ENCODE assay signal across 13 cellular contexts in the genomic region with DNA sequence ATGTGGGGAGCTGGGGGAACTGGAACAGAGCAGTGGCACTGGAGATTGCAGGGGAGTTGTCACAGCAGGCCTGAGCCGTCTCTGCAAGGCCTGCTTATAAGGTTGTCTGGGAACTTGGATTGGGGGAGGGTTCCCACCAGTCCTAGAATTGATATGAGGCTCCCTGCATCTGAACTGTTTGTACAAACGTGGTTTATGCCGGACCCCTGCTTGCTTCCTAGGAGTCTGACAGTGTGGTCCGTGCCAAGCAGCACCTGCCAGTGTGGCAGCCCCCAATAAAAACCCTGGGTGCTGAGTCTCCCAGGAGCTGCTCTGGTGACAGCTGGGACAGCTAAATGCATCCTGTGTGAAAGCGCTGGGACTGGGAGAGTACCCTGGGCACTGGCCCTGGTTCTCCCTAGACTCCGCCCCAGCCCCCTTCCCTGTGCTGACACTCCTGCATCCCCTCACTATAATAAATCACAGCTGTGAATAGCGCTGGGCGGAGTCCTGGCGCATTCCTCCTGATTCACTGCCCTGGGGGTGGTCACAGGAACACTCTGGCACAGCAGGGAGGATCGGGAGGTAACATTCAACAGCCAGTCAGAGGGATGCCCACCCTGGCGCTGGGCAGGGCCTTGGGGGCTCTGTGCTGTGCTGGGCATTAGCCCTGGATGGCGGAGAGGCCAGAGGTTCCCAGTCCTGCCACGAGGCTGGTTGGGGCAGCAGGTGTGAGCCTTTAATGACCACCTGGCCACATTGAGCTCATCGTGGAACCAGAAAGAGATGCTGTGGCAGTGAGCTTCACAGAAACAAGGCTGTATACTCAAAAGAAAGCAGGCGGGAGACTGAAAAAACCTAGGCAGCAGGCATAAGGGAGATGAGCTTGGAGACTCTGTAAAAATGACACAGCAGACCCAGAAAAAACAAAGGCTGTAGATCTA. TPM values are rescaled to one million over a fixed set of nuclear protein-coding genes. Genes with fewer than 3 reads are reported as not detected.
A peak's percentile ranks its signal among the peaks of the same experiment; 100 is the strongest.
DNase-seq lines count a peak whose midpoint lies in the region; ATAC-seq, FAIRE-seq and TF ChIP-seq lines count a peak whose summit lies in the region.
"Had no signal": no experiment of that assay in that cellular context is flagged by ENCODE, and none has a peak within 500 bp of the region (broad histone marks: within the 10 kb centered on the region; RNA-seq: fewer than 3 reads in every experiment).

No MANE protein-coding gene starts in this region.

- H3K36me3 Mint-ChIP-seq in WTC11, result no peaks in the 10 kb centered on the region
- no peaks in the 10 kb centered on the region for H3K36me3 Mint-ChIP-seq in nephron progenitor cell (ENCODE audit: low read depth)
- H3K36me3 Mint-ChIP-seq in endothelial cell (ENCODE audit: low read depth, unreplicated experiment), result no peaks in the 10 kb centered on the region
- H3K36me3 Mint-ChIP-seq: activated naive CD8-positive, alpha-beta T cell had no signal

- H3K27ac Mint-ChIP-seq in WTC11 (peak overlapping the region; percentile 5), nephron progenitor cell (peak overlapping the region; percentile 2), endothelial cell (ENCODE audit: unreplicated experiment) (no peak overlapping the region)
- H3K27ac Mint-ChIP-seq: activated naive CD8-positive, alpha-beta T cell had no signal

- no peak; the same call in 1 of the 2 replicates for ATAC-seq in WTC11
- ATAC-seq: PC-3 had no signal

- H3K27me3 ChIP-seq in small intestine (ENCODE audit: control insufficient read depth in 2 of 2, insufficient read depth in 2 of 2, low read length in 2 of 2), result no peaks in the 10 kb centered on the region
- H3K27me3 ChIP-seq: suprapubic skin had no signal

- FAIRE-seq in GM12892 (lab: Jason Lieb, UNC) (no peak), small intestine (lab: Jason Lieb, UNC) (no peak)
- FAIRE-seq: colon had no signal

- no peaks in the 10 kb centered on the region for H3K36me3 ChIP-seq in small intestine (ENCODE audit: control insufficient read depth in 2 of 2, insufficient read depth in 2 of 2, low read length in 2 of 2)
- H3K36me3 ChIP-seq: suprapubic skin had no signal

- H3K9me3 ChIP-seq in small intestine (ENCODE audit: control insufficient read depth, low read depth), result no peaks in the 10 kb centered on the region
- H3K9me3 ChIP-seq: suprapubic skin had no signal

- H3K27me3 Mint-ChIP-seq in WTC11 (ENCODE audit: low read depth) (peaks cover 2% of the 10 kb centered on the region; the same call in 1 of the 2 replicates), nephron progenitor cell (ENCODE audit: low read depth, poor library complexity) (peaks cover 16% of the 10 kb centered on the region), endothelial cell (ENCODE audit: unreplicated experiment) (peaks cover 9% of the 10 kb centered on the region)
- H3K27me3 Mint-ChIP-seq: activated naive CD8-positive, alpha-beta T cell had no signal

- POLR2A ChIA-PET in WTC11 (lab: Charles Lee), result interaction anchor here (0.6 kb wide), 1 partner anchor 234 kb away, joined by 3 read pairs; no protein-coding TSS in a partner anchor

- TF ChIP-seq CTCF in WTC11 (IDR thresholded peaks at IDR 0.05) (no peak), nephron progenitor cell (IDR thresholded peaks at IDR 0.05) (no peak), endothelial cell (IDR thresholded peaks at IDR 0.05; ENCODE audit: unreplicated experiment) (no peak)

- 58 to 73% (median 72%) methylated on average over 14 to 15 of the region's 15 CpGs for WGBS in small intestine, 3 donors

- H3K4me1 Mint-ChIP-seq in WTC11 (peaks cover 31% of the 10 kb centered on the region), nephron progenitor cell (peaks cover 36% of the 10 kb centered on the region), endothelial cell (ENCODE audit: unreplicated experiment) (no peaks in the 10 kb centered on the region)

- H3K4me3 Mint-ChIP-seq in WTC11 (no peak overlapping the region), nephron progenitor cell (peak overlapping the region; percentile 47), endothelial cell (ENCODE audit: unreplicated experiment) (no peak overlapping the region)
- H3K4me3 Mint-ChIP-seq: activated naive CD8-positive, alpha-beta T cell had no signal

- no peaks in the 10 kb centered on the region for H3K4me1 ChIP-seq in small intestine (ENCODE audit: control insufficient read depth in 2 of 2, insufficient read depth in 1 of 2, low read depth in 1 of 2, low read length in 1 of 2)

- H3K27ac ChIP-seq in small intestine (ENCODE audit: low read depth in 1 of 2, low read length in 1 of 2), result no peak overlapping the region
- H3K27ac ChIP-seq: suprapubic skin had no signal

- H3K9me3 Mint-ChIP-seq in WTC11 (no peaks in the 10 kb centered on the region), nephron progenitor cell (no peaks in the 10 kb centered on the region), endothelial cell (ENCODE audit: unreplicated experiment) (no peaks in the 10 kb centered on the region)

- TF ChIP-seq POLR2A in GM12892 (IDR thresholded peaks at IDR 0.05; ENCODE audit: low read depth, low read length), result no peak

- no peak overlapping the region for H3K4me3 ChIP-seq in small intestine (ENCODE audit: low read depth in 1 of 2, low read length in 2 of 2)
- H3K4me3 ChIP-seq: suprapubic skin had no signal

- CTCF ChIA-PET in WTC11 (lab: Charles Lee), result interaction anchor here (0.7 to 11.3 kb wide), 10 partner anchors 8 to 437 kb away, joined by 3 to 234 read pairs (median 4); a partner anchor contains a TSS

- DNase-seq in GM12892 (ENCODE audit: insufficient read length) (peak; percentile 25), NCI-H1417 treated with DMSO at 0.1 percent for 48 hours (lab: John Stamatoyannopoulos, UW) (peak; percentile 45), WTC11 (ENCODE audit: low spot score) (no peak), nephron progenitor cell (peak; percentile 70), Ammon's horn (ENCODE audit: low spot score) (no peak), endothelial cell (ENCODE audit: low spot score) (no peak), small intestine (no peak)
- DNase-seq in activated CD4-positive, alpha-beta T cell treated with anti-CD3 and anti-CD28 coated beads, Interleukin-2, amount 50 U/mL, for 48 hours, result no peak
- DNase-seq: T1000 had no signal

TF ChIP-seq in WTC11, 78 proteins besides CTCF, POLR2A, EP300 and RAD21:
- TF ChIP-seq, protein P1, sequence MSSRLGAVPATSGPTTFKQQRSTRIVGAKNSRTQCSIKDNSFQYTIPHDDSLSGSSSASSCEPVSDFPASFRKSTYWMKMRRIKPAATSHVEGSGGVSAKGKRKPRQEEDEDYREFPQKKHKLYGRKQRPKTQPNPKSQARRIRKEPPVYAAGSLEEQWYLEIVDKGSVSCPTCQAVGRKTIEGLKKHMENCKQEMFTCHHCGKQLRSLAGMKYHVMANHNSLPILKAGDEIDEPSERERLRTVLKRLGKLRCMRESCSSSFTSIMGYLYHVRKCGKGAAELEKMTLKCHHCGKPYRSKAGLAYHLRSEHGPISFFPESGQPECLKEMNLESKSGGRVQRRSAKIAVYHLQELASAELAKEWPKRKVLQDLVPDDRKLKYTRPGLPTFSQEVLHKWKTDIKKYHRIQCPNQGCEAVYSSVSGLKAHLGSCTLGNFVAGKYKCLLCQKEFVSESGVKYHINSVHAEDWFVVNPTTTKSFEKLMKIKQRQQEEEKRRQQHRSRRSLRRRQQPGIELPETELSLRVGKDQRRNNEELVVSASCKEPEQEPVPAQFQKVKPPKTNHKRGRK (CRISPR knock-in tag; IDR thresholded peaks at IDR 0.05; ENCODE audit: borderline replicate concordance), result no peak
- TF ChIP-seq ZNF423 (CRISPR knock-in tag; IDR thresholded peaks at IDR 0.05), result no peak
- TF ChIP-seq, protein P2, sequence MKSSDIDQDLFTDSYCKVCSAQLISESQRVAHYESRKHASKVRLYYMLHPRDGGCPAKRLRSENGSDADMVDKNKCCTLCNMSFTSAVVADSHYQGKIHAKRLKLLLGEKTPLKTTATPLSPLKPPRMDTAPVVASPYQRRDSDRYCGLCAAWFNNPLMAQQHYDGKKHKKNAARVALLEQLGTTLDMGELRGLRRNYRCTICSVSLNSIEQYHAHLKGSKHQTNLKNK (CRISPR knock-in tag; IDR thresholded peaks at IDR 0.05), result no peak

RNA-seq across cellular contexts. Expression of a gene that starts 45.6 kb away (rescaled TPM):
- 25.7 TPM for polyA plus RNA-seq in GM12892 (2012; ENCODE audit: missing spikeins)
- total RNA-seq in WTC11 (2021) (77.2 to 83.4 TPM (median 79.0 TPM) in 3 replicates), endothelial cell (ENCODE audit: unreplicated experiment) (10.5 TPM)
- polyA plus RNA-seq in small intestine, result 10 to 100 TPM in 1 of 3 donors, 1 to 10 TPM in 2; 1.4 to 14.3 (median 2.9) TPM

Comparison
In these comparisons a context has a peak if more than half of its experiments do, and no peak if none do; other contexts are left out.
1. DNase-seq: peak in GM12892 (single experiment), NCI-H1417 treated with DMSO at 0.1 percent for 48 hours (single experiment) and nephron progenitor cell (single experiment); none in WTC11 (single experiment), activated CD4-positive, alpha-beta T cell treated with anti-CD3 and anti-CD28 coated beads, Interleukin-2, amount 50 U/mL, for 48 hours (0 of 2), Ammon's horn (single experiment), endothelial cell (single experiment) and small intestine (single experiment).